In the genomic region with DNA sequence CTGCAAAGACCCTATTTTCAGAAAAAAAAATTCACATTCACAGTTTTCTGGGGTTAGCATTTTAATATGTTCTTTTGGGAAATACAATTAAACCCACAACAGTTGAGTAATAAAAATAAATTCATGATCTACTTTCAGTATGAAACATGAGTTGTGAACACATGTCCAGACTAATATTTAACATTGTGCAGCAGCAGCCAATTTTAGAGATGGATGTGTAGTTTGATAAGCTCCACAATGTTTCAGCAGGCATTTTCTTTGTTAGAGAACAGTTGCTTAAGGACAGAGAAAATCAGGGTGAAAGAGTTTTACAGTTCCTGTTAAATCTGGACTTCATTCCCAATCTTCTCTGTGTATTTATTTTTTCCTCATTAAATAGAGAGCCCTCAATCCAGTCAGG, we compare ENCODE assay signal across 15 cellular contexts.
DNase-seq lines count a peak whose midpoint lies in the region; ATAC-seq and TF ChIP-seq lines count a peak whose summit lies in the region.
"Had no signal": no experiment of that assay in that cellular context is flagged by ENCODE, and none has a peak within 500 bp of the region (broad histone marks: within the 10 kb centered on the region; RNA-seq: fewer than 3 reads in every experiment).

No MANE protein-coding gene starts in this region.

- no peaks in the 10 kb centered on the region for H3K9me3 ChIP-seq in left lung

- H3K4me1 ChIP-seq in GM23338 (ENCODE audit: insufficient read depth) (no peaks in the 10 kb centered on the region), left lung (no peaks in the 10 kb centered on the region)

- no peak for TF ChIP-seq CTCF in GM23338 (conservative IDR thresholded peaks at IDR 0.05; ENCODE audit: low read depth in 2 of 2)
- no peak for TF ChIP-seq CTCF in LNCaP clone FGC (IDR thresholded peaks at IDR 0.05; ENCODE audit: control insufficient read depth, extremely low read depth, insufficient read depth)
- TF ChIP-seq CTCF in fibroblast of the aortic adventitia (IDR thresholded peaks at IDR 0.05; ENCODE audit: insufficient read depth, low read length), result no peak
- TF ChIP-seq CTCF in progenitor cell of endocrine pancreas (IDR thresholded peaks at IDR 0.05; ENCODE audit: unreplicated experiment), result no peak
- no peak for TF ChIP-seq CTCF in left lung (IDR thresholded peaks at IDR 0.05)
- no peak for TF ChIP-seq CTCF in mesothelial cell of epicardium (IDR thresholded peaks at IDR 0.05; ENCODE audit: unreplicated experiment)

- H3F3A ChIP-seq in GM23338 (replicated peaks; ENCODE audit: low read depth), result no peaks in the 10 kb centered on the region

- intact Hi-C loops in left lung (cut with DNase I), result no loop called here

- H3K4me3 Mint-ChIP-seq in GM23338 (no peak overlapping the region), progenitor cell of endocrine pancreas (ENCODE audit: low read depth) (no peak overlapping the region), mesothelial cell of epicardium (no peak overlapping the region)
- H3K4me3 Mint-ChIP-seq: CD4-positive, alpha-beta memory T cell; H9 had no signal

- no peak overlapping the region for H3K27ac Mint-ChIP-seq in GM23338
- H3K27ac Mint-ChIP-seq in progenitor cell of endocrine pancreas, result peak overlapping the region; percentile 20
- no peak overlapping the region for H3K27ac Mint-ChIP-seq in mesothelial cell of epicardium
- H3K27ac Mint-ChIP-seq: CD4-positive, alpha-beta memory T cell; H9 had no signal

- H3K27ac ChIP-seq in GM23338 (ENCODE audit: low read depth) (no peak overlapping the region), left lung (no peak overlapping the region)
- H3K27ac ChIP-seq: GM23248 had no signal

- H4K20me1 ChIP-seq in GM23338 (replicated peaks; ENCODE audit: insufficient read depth), result no peaks in the 10 kb centered on the region

- no peaks in the 10 kb centered on the region for H3K36me3 ChIP-seq in GM23338 (ENCODE audit: insufficient read depth)
- no peaks in the 10 kb centered on the region for H3K36me3 ChIP-seq in left lung

- H3K9me2 ChIP-seq in GM23338 (ENCODE audit: insufficient read depth), result peaks cover 12% of the 10 kb centered on the region; the same call in 1 of the 2 replicates

- peak overlapping the region; percentile 91; the same call in 1 of the 2 replicates for H2AFZ ChIP-seq in GM23338
- H2AFZ ChIP-seq: GM23248 had no signal

- no peaks in the 10 kb centered on the region for H3K36me3 Mint-ChIP-seq in GM23338 (ENCODE audit: low read depth)
- no peaks in the 10 kb centered on the region for H3K36me3 Mint-ChIP-seq in progenitor cell of endocrine pancreas (ENCODE audit: insufficient read depth)
- H3K36me3 Mint-ChIP-seq in mesothelial cell of epicardium, result no peaks in the 10 kb centered on the region
- H3K36me3 Mint-ChIP-seq: CD4-positive, alpha-beta memory T cell had no signal

- H3K27me3 ChIP-seq in GM23338 (ENCODE audit: insufficient read depth) (no peaks in the 10 kb centered on the region), left lung (no peaks in the 10 kb centered on the region)

- H3K79me2 ChIP-seq in GM23338 (replicated peaks; ENCODE audit: insufficient read depth), result no peaks in the 10 kb centered on the region

- H3K4me2 ChIP-seq in GM23338, result no peak overlapping the region

- H3K4me3 ChIP-seq in GM23338 (no peak overlapping the region), LNCaP clone FGC (ENCODE audit: low read depth, low read length) (no peak overlapping the region), fibroblast of the aortic adventitia (ENCODE audit: low read depth, low read length) (no peak overlapping the region), left lung (no peak overlapping the region)
- H3K4me3 ChIP-seq: GM23248 had no signal

- H3K9me3 Mint-ChIP-seq in GM23338, result 0 out of 3 replicates have a peak, but pooled peaks cover 4% of the 10 kb centered on the region
- no peaks in the 10 kb centered on the region for H3K9me3 Mint-ChIP-seq in progenitor cell of endocrine pancreas (ENCODE audit: low read depth)
- peaks cover 7% of the 10 kb centered on the region for H3K9me3 Mint-ChIP-seq in mesothelial cell of epicardium
- H3K9me3 Mint-ChIP-seq: H9 had no signal

- ATAC-seq in GM23338 (no peak), left lung (no peak)
- ATAC-seq: HCT116 had no signal

- no peak for DNase-seq in GM23338 (ENCODE audit: low spot score)
- peak; percentile 3 for DNase-seq in LNCaP clone FGC (ENCODE audit: low read depth)
- DNase-seq in fibroblast of the aortic adventitia (ENCODE audit: low read depth), result peak; percentile 9
- DNase-seq in progenitor cell of endocrine pancreas (ENCODE audit: low spot score, unreplicated experiment), result no peak
- no peak for DNase-seq in left lung
- DNase-seq in mesothelial cell of epicardium (ENCODE audit: low spot score in 2 of 2, unreplicated experiment in 2 of 2), result no peak
- DNase-seq: C1 segment of cervical spinal cord; Calu3; CD4-positive, alpha-beta memory T cell; COR-L47; DMS79 treated with DMSO at 0.1 percent for 48 hours; GF-D8; GM23248; H9 had no signal

- H3K4me1 Mint-ChIP-seq in GM23338, result no peaks in the 10 kb centered on the region; the same call in 2 of the 3 replicates
- H3K4me1 Mint-ChIP-seq in progenitor cell of endocrine pancreas (ENCODE audit: low read depth), result peaks cover 12% of the 10 kb centered on the region
- peaks cover 18% of the 10 kb centered on the region for H3K4me1 Mint-ChIP-seq in mesothelial cell of epicardium
- H3K4me1 Mint-ChIP-seq: CD4-positive, alpha-beta memory T cell; H9 had no signal

- H3K27me3 Mint-ChIP-seq in GM23338 (ENCODE audit: insufficient read depth, low read depth, poor library complexity) (no peaks in the 10 kb centered on the region), progenitor cell of endocrine pancreas (no peaks in the 10 kb centered on the region), mesothelial cell of epicardium (ENCODE audit: low read depth) (no peaks in the 10 kb centered on the region)
- H3K27me3 Mint-ChIP-seq: CD4-positive, alpha-beta memory T cell had no signal

TF ChIP-seq in GM23338, 12 proteins besides CTCF, POLR2A, EP300 and RAD21 (continues in another document):
- TF ChIP-seq EZH2phosphoT487 (IDR thresholded peaks at IDR 0.05; ENCODE audit: unreplicated experiment) (no peak), EZH2 (IDR thresholded peaks at IDR 0.05; ENCODE audit: low read depth, unreplicated experiment) (no peak)
- TF ChIP-seq, protein P1, sequence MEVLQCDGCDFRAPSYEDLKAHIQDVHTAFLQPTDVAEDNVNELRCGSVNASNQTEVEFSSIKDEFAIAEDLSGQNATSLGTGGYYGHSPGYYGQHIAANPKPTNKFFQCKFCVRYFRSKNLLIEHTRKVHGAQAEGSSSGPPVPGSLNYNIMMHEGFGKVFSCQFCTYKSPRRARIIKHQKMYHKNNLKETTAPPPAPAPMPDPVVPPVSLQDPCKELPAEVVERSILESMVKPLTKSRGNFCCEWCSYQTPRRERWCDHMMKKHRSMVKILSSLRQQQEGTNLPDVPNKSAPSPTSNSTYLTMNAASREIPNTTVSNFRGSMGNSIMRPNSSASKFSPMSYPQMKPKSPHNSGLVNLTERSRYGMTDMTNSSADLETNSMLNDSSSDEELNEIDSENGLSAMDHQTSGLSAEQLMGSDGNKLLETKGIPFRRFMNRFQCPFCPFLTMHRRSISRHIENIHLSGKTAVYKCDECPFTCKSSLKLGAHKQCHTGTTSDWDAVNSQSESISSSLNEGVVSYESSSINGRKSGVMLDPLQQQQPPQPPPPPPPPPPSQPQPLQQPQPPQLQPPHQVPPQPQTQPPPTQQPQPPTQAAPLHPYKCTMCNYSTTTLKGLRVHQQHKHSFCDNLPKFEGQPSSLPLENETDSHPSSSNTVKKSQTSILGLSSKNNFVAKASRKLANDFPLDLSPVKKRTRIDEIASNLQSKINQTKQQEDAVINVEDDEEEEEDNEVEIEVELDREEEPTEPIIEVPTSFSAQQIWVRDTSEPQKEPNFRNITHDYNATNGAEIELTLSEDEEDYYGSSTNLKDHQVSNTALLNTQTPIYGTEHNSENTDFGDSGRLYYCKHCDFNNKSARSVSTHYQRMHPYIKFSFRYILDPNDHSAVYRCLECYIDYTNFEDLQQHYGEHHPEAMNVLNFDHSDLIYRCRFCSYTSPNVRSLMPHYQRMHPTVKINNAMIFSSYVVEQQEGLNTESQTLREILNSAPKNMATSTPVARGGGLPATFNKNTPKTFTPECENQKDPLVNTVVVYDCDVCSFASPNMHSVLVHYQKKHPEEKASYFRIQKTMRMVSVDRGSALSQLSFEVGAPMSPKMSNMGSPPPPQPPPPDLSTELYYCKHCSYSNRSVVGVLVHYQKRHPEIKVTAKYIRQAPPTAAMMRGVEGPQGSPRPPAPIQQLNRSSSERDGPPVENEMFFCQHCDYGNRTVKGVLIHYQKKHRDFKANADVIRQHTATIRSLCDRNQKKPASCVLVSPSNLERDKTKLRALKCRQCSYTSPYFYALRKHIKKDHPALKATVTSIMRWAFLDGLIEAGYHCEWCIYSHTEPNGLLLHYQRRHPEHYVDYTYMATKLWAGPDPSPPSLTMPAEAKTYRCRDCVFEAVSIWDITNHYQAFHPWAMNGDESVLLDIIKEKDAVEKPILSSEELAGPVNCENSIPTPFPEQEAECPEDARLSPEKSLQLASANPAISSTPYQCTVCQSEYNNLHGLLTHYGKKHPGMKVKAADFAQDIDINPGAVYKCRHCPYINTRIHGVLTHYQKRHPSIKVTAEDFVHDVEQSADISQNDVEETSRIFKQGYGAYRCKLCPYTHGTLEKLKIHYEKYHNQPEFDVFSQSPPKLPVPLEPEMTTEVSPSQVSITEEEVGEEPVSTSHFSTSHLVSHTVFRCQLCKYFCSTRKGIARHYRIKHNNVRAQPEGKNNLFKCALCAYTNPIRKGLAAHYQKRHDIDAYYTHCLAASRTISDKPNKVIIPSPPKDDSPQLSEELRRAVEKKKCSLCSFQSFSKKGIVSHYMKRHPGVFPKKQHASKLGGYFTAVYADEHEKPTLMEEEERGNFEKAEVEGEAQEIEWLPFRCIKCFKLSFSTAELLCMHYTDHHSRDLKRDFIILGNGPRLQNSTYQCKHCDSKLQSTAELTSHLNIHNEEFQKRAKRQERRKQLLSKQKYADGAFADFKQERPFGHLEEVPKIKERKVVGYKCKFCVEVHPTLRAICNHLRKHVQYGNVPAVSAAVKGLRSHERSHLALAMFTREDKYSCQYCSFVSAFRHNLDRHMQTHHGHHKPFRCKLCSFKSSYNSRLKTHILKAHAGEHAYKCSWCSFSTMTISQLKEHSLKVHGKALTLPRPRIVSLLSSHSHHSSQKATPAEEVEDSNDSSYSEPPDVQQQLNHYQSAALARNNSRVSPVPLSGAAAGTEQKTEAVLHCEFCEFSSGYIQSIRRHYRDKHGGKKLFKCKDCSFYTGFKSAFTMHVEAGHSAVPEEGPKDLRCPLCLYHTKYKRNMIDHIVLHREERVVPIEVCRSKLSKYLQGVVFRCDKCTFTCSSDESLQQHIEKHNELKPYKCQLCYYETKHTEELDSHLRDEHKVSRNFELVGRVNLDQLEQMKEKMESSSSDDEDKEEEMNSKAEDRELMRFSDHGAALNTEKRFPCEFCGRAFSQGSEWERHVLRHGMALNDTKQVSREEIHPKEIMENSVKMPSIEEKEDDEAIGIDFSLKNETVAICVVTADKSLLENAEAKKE (CRISPR knock-in tag; IDR thresholded peaks at IDR 0.05), result no peak

Comparison
In these comparisons a context has a peak if more than half of its experiments do, and no peak if none do; other contexts are left out.
1. DNase-seq: peak in LNCaP clone FGC (single experiment) and fibroblast of the aortic adventitia (single experiment); none in GM23338 (single experiment), progenitor cell of endocrine pancreas (single experiment), left lung (0 of 2) and mesothelial cell of epicardium (0 of 2).